10 cellular contexts compared by ENCODE assay signal in the genomic region with DNA sequence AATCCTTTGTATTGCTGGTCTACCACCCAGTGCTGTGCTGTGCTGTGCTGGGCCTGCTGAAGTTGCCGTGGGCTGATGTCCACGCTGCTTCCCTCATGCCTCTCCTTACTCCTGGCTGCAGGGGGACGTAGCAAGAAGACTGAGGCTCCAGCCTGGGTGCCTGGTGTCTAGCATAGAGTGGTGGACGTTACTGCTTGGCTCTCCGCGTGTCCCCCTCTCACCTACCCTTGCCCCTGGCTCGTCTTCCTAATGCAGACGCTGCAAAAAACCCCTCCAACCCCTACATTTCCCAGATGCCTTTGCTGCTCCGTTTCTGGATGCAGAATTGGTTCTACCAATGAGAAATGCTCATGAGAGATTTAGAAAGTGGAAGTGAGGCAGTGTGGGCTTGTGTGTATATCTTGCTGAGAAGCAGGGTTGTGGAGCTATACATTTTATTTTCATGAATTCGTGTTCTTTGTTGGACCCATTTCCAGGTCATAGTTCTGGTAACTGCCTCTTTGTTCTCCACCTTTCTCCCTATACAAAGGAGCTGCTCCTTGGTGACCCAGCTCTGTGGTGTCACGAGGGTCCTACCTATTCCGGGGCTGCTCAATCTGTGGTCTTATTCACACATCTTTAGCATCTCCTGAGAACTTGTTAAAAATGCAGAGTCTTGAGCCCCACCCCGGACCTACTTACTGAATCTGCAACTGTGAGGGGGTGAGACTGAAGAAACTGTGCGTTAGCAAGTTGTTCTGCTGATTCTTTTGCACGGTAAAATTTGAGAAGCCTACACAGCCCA. TPM values are rescaled to one million over a fixed set of nuclear protein-coding genes. Genes with fewer than 3 reads are reported as not detected.
DNase-seq lines count a peak whose midpoint lies in the region; ATAC-seq, FAIRE-seq and TF ChIP-seq lines count a peak whose summit lies in the region.
"Had no signal": no experiment of that assay in that cellular context is flagged by ENCODE, and none has a peak within 500 bp of the region (broad histone marks: within the 10 kb centered on the region; RNA-seq: fewer than 3 reads in every experiment).

No MANE protein-coding gene starts in this region.

- TF ChIP-seq CTCF in A549 (IDR thresholded peaks at IDR 0.05), result no peak
- TF ChIP-seq CTCF in lower leg skin (IDR thresholded peaks at IDR 0.05), result no peak

- H3K9ac ChIP-seq in Karpas-422 (ENCODE audit: low read length), result peak overlapping the region; percentile 76

- intact Hi-C loops in lower leg skin (cut with DNase I; ENCODE audit: low total_unique reads) (no loop called here), left colon (cut with DNase I, micrococcal nuclease) (no loop called here)

- FAIRE-seq in A549 (lab: Jason Lieb, UNC), result no peak

- DNase-seq in A549 (ENCODE audit: low read depth in 1 of 2, low spot score in 1 of 2) (no peak), Karpas-422 (peak; percentile 90), lower leg skin (ENCODE audit: low spot score in 2 of 2) (no peak), left colon (no peak)
- DNase-seq: NCI-H2081 treated with DMSO at 0.1 percent for 48 hours had no signal

- POLR2A ChIA-PET in A549 (lab: Yijun Ruan, JAX), result no interaction called here

- TF ChIP-seq POLR2A in A549 (IDR thresholded peaks at IDR 0.05; ENCODE audit: low read length), result no peak
- peak; percentile 65 for TF ChIP-seq POLR2A in GM18505 (IDR thresholded peaks at IDR 0.05; ENCODE audit: borderline replicate concordance, extremely low read depth, insufficient read depth, insufficient read length)
- no peak for TF ChIP-seq POLR2A in lower leg skin (IDR thresholded peaks at IDR 0.05)

- H3K27ac ChIP-seq in A549 (no peak overlapping the region), Karpas-422 (ENCODE audit: low read length) (peak overlapping the region; percentile 52), angular gyrus (ENCODE audit: low read depth, low read length) (peak overlapping the region; percentile 73)
- H3K27ac ChIP-seq: C4-2B had no signal

- H3K9me3 ChIP-seq in A549, result 0 out of 3 replicates have a peak, but pooled peaks cover 4% of the 10 kb centered on the region
- no peaks in the 10 kb centered on the region for H3K9me3 ChIP-seq in Karpas-422 (ENCODE audit: low read length)

- no peak; a peak in 1 of 6 replicates for ATAC-seq in A549
- ATAC-seq in GM18505 (IDR thresholded peaks at IDR 0.05; ENCODE audit: unreplicated experiment), result no peak
- no peak for ATAC-seq in GM19351 (IDR thresholded peaks at IDR 0.05; ENCODE audit: unreplicated experiment)
- no peak for ATAC-seq in GM18519 (IDR thresholded peaks at IDR 0.05; ENCODE audit: low FRiP score, unreplicated experiment)
- ATAC-seq in left colon, result no peak

- H3K79me2 ChIP-seq in Karpas-422 (ENCODE audit: low read length), result no peaks in the 10 kb centered on the region

- no peak overlapping the region for H3K4me3 ChIP-seq in A549
- H3K4me3 ChIP-seq in Karpas-422 (ENCODE audit: low read length), result peak overlapping the region; percentile 70
- no peak overlapping the region for H3K4me3 ChIP-seq in lower leg skin (ENCODE audit: low read depth, poor library complexity, severe bottlenecking)

- H2AFZ ChIP-seq in Karpas-422 (ENCODE audit: low read length), result peak overlapping the region; percentile 92

- no peaks in the 10 kb centered on the region for H3K4me1 ChIP-seq in A549
- peaks cover 13% of the 10 kb centered on the region for H3K4me1 ChIP-seq in Karpas-422 (ENCODE audit: low read length)

- peak overlapping the region; percentile 21; the same call in 1 of the 3 replicates for H3K4me2 ChIP-seq in A549
- H3K4me2 ChIP-seq in Karpas-422 (ENCODE audit: low read depth, low read length, poor library complexity, severe bottlenecking), result peak overlapping the region; percentile 83

- no peaks in the 10 kb centered on the region for H3K9me2 ChIP-seq in Karpas-422 (replicated peaks; ENCODE audit: insufficient read depth, low read length)

- H3K36me3 ChIP-seq in Karpas-422 (ENCODE audit: insufficient read depth, low read length), result no peaks in the 10 kb centered on the region

- no peak for TF ChIP-seq RAD21 in A549 (conservative IDR thresholded peaks at IDR 0.05 in 1 of 2, IDR thresholded peaks at IDR 0.05 in 1 of 2)

- no peaks in the 10 kb centered on the region for H3K27me3 ChIP-seq in Karpas-422 (ENCODE audit: low read length)

- H4K20me1 ChIP-seq in Karpas-422 (ENCODE audit: insufficient read depth, low read depth, low read length), result no peaks in the 10 kb centered on the region

- 45% methylated on average over 15 of the region's 15 CpGs for WGBS in A549 (ENCODE audit: missing lambda C conversion rate)
- WGBS in lower leg skin, 2 donors, result 64 to 66% methylated on average over 15 of the region's 15 CpGs

- no peak for TF ChIP-seq EP300 in A549 (IDR thresholded peaks at IDR 0.05)

- CTCF ChIA-PET in A549 (lab: Yijun Ruan, JAX), result no interaction called here

TF ChIP-seq in A549, 52 proteins besides CTCF, POLR2A, EP300 and RAD21:
- TF ChIP-seq, protein P1, sequence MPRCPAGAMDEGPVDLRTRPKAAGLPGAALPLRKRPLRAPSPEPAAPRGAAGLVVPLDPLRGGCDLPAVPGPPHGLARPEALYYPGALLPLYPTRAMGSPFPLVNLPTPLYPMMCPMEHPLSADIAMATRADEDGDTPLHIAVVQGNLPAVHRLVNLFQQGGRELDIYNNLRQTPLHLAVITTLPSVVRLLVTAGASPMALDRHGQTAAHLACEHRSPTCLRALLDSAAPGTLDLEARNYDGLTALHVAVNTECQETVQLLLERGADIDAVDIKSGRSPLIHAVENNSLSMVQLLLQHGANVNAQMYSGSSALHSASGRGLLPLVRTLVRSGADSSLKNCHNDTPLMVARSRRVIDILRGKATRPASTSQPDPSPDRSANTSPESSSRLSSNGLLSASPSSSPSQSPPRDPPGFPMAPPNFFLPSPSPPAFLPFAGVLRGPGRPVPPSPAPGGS (IDR thresholded peaks at IDR 0.05), result no peak
- no peak for TF ChIP-seq RCOR1 (IDR thresholded peaks at IDR 0.05; ENCODE audit: low read depth, low read length)

RNA-seq across cellular contexts. Expression of a gene that starts 7.9 kb away (rescaled TPM):
- 0.26 and 0.30 TPM in 2 replicates for polyA plus RNA-seq in A549 (2011; rRNA removed)
- 0.26 and 0.35 TPM in 2 replicates for polyA plus RNA-seq in A549 (2012; cell fraction: cytosol; rRNA removed)
- 0.20 and 0.35 TPM in 2 replicates for polyA plus RNA-seq in A549 (2012; cell fraction: nucleus; rRNA removed)
- polyA plus RNA-seq in A549 (2017; fragmentation: RNase III; extraction: RNeasy Plus Mini Kit Qiagen cat#74134 plus additional on column Dnase treatment), result 0.22 to 0.32 TPM (median 0.28 TPM) in 3 replicates
- polyA minus RNA-seq in A549 (2011; rRNA and poly(A)+ RNA removed), result 0.24 TPM in 1 of 2 replicates, not detected in the other
- 19.2 and 32.0 TPM in 2 replicates for total RNA-seq in Karpas-422 (2014; rRNA removed; shearing (Covaris generic); ENCODE audit: low replicate concordance)
- 1 to 10 TPM in 2 of 4 donors, under 1 TPM in 2; 0.61 to 1.9 (median 1.2) TPM for total RNA-seq in lower leg skin
- total RNA-seq in left colon, result 1 to 10 TPM; 2.8 TPM

RNA-seq across cellular contexts. Expression of a gene that starts 12.6 kb away (rescaled TPM):
- 2.2 and 2.5 TPM in 2 replicates for polyA plus RNA-seq in A549 (2011; rRNA removed)
- 10.5 and 13.2 TPM in 2 replicates for polyA plus RNA-seq in A549 (2012; cell fraction: cytosol; rRNA removed)
- 9.8 and 12.8 TPM in 2 replicates for polyA plus RNA-seq in A549 (2012; cell fraction: nucleus; rRNA removed)
- polyA plus RNA-seq in A549 (2017; fragmentation: RNase III; extraction: RNeasy Plus Mini Kit Qiagen cat#74134 plus additional on column Dnase treatment), result 15.4 to 17.6 TPM (median 17.5 TPM) in 3 replicates
- 7.2 and 19.0 TPM in 2 replicates for polyA minus RNA-seq in A549 (2011; rRNA and poly(A)+ RNA removed)
- 0.45 and 0.83 TPM in 2 replicates for total RNA-seq in Karpas-422 (2014; rRNA removed; shearing (Covaris generic); ENCODE audit: low replicate concordance)
- 10 to 100 TPM in 1 of 4 donors, 1 to 10 TPM in 2, under 1 TPM in 1; 0.99 to 17.0 (median 4.8) TPM for total RNA-seq in lower leg skin
- 1 to 10 TPM; 1.1 to 1.7 TPM for total RNA-seq in left colon

RNA-seq across cellular contexts. Expression of a gene that starts 25.4 kb away (rescaled TPM):
- polyA plus RNA-seq in A549 (2011; rRNA removed) (1.9 TPM in 2 replicates), A549 (2017; fragmentation: RNase III; extraction: RNeasy Plus Mini Kit Qiagen cat#74134 plus additional on column Dnase treatment) (4.2 to 5.7 TPM (median 4.5 TPM) in 3 replicates)
- 5.1 and 7.9 TPM in 2 replicates for polyA plus RNA-seq in A549 (2012; cell fraction: cytosol; rRNA removed)
- 3.7 and 5.7 TPM in 2 replicates for polyA plus RNA-seq in A549 (2012; cell fraction: nucleus; rRNA removed)
- polyA minus RNA-seq in A549 (2011; rRNA and poly(A)+ RNA removed), result 0.79 and 1.2 TPM in 2 replicates
- 0.34 TPM in 1 of 2 replicates, not detected in the other for total RNA-seq in Karpas-422 (2014; rRNA removed; shearing (Covaris generic); ENCODE audit: low replicate concordance)
- total RNA-seq in lower leg skin (100 to 1,000 TPM in 1 of 4 donors, 10 to 100 TPM in 3; 75.7 to 124 (median 88.7) TPM), left colon (100 to 1,000 TPM; 106 to 148 TPM)

RNA-seq across cellular contexts. Expression of a gene that starts 29.9 kb away (rescaled TPM):
- 3.3 and 7.3 TPM in 2 replicates for polyA plus RNA-seq in A549 (2011; rRNA removed)
- polyA plus RNA-seq in A549 (2012; cell fraction: cytosol; rRNA removed), result 6.0 and 7.7 TPM in 2 replicates
- 8.3 and 9.4 TPM in 2 replicates for polyA plus RNA-seq in A549 (2012; cell fraction: nucleus; rRNA removed)
- 15.5 to 18.6 TPM (median 18.2 TPM) in 3 replicates for polyA plus RNA-seq in A549 (2017; fragmentation: RNase III; extraction: RNeasy Plus Mini Kit Qiagen cat#74134 plus additional on column Dnase treatment)
- 6.6 and 14.3 TPM in 2 replicates for polyA minus RNA-seq in A549 (2011; rRNA and poly(A)+ RNA removed)
- total RNA-seq in Karpas-422 (2014; rRNA removed; shearing (Covaris generic); ENCODE audit: low replicate concordance), result 32.1 and 44.7 TPM in 2 replicates
- total RNA-seq in lower leg skin, result 100 to 1,000 TPM in 1 of 4 donors, 10 to 100 TPM in 3; 60.9 to 102 (median 76.0) TPM
- 100 to 1,000 TPM; 126 to 163 TPM for total RNA-seq in left colon

RNA-seq across cellular contexts. Expression of a gene that starts 41.4 kb away (rescaled TPM):
- polyA plus RNA-seq in A549 (2011; rRNA removed) (5.4 and 6.3 TPM in 2 replicates), A549 (2017; fragmentation: RNase III; extraction: RNeasy Plus Mini Kit Qiagen cat#74134 plus additional on column Dnase treatment) (11.1 to 16.7 TPM (median 15.9 TPM) in 3 replicates)
- polyA plus RNA-seq in A549 (2012; cell fraction: cytosol; rRNA removed), result 7.6 and 11.7 TPM in 2 replicates
- 10.4 and 15.2 TPM in 2 replicates for polyA plus RNA-seq in A549 (2012; cell fraction: nucleus; rRNA removed)
- polyA minus RNA-seq in A549 (2011; rRNA and poly(A)+ RNA removed), result 1.9 and 2.6 TPM in 2 replicates
- total RNA-seq in Karpas-422 (2014; rRNA removed; shearing (Covaris generic); ENCODE audit: low replicate concordance), result 10.3 and 14.5 TPM in 2 replicates
- total RNA-seq in lower leg skin (1 to 10 TPM; 1.2 to 1.7 (median 1.5) TPM), left colon (1 to 10 TPM; 1.6 to 2.7 TPM)

Comparison
In these comparisons a context has a peak if more than half of its experiments do, and no peak if none do; other contexts are left out.
1. H3K27ac ChIP-seq: peak in Karpas-422 (single experiment) and angular gyrus (single experiment); none in A549 (0 of 2).
2. RNA of a gene that starts 25.4 kb away (total RNA-seq): 106 to 148 TPM in left colon and 75.7 to 124 TPM in lower leg skin; 0.34 TPM in Karpas-422; every median in the first group is over 10 times any median in the second.